Comparison of ENCODE assay signal across 20 cellular contexts in genomic region chr11:114284021-114284420, GRCh38. TPM values are rescaled to one million over a fixed set of nuclear protein-coding genes. Genes with fewer than 3 reads are reported as not detected.
DNase-seq lines count a peak whose midpoint lies in the region; ATAC-seq and TF ChIP-seq lines count a peak whose summit lies in the region.
"Had no signal": no experiment of that assay in that cellular context is flagged by ENCODE, and none has a peak within 500 bp of the region (broad histone marks: within the 10 kb centered on the region; RNA-seq: fewer than 3 reads in every experiment).

No MANE protein-coding gene starts in this region.

- DNase-seq in DMS 273 treated with DMSO at 0.1 percent for 48 hours (lab: John Stamatoyannopoulos, UW) (peak; percentile 61), MG63 (peak; percentile 81), NCI-H774 (lab: John Stamatoyannopoulos, UW) (peak; percentile 68), mucosa of descending colon (peak; percentile 45 to 68 (median 50)), ACHN (no peak), cerebellar cortex (ENCODE audit: low spot score) (no peak), middle frontal gyrus (ENCODE audit: extremely low spot score, low spot score) (no peak)
- DNase-seq in effector CD8-positive, alpha-beta T cell (lab: John Stamatoyannopoulos, UW) = no peak
- DNase-seq: activated CD4-positive, alpha-beta T cell treated with anti-CD3 and anti-CD28 coated beads, Interleukin-2, amount 50 U/mL, for 1 hour; activated T-cell treated with anti-CD3 and anti-CD28 coated beads, Interleukin-2, amount 50 U/mL, for 72 hours; C1 segment of cervical spinal cord; erythroblast; heart left ventricle; naive thymus-derived CD4-positive, alpha-beta T cell; NCI-H82; retina; RPMI8226; stimulated activated CD4-positive, alpha-beta T cell treated with anti-CD3 and anti-CD28 coated beads, Interleukin-4, amount 100 ng/mL, for 4 hours; upper lobe of left lung had no signal

- peak; percentile 65 for ATAC-seq in mucosa of descending colon
- ATAC-seq: activated T-cell treated with anti-CD3 and anti-CD28 coated beads, Interleukin-2, amount 50 U/mL, for 72 hours; naive thymus-derived CD4-positive, alpha-beta T cell had no signal

- no peak for TF ChIP-seq CTCF in mucosa of descending colon (IDR thresholded peaks at IDR 0.05)

- H3K4me3 ChIP-seq in MG63 = no peak overlapping the region
- H3K4me3 ChIP-seq in mucosa of descending colon = no peak overlapping the region
- H3K4me3 ChIP-seq: adrenal gland, heart left ventricle, upper lobe of left lung had no signal

- in situ Hi-C loops in ACHN (cut with HindIII; ENCODE audit: low pct_ligation_motif_present, low pct_unique_long_range_greater_than_20kb, low sequenced_read_pairs) = no loop called here

- H3K36me3 ChIP-seq in MG63 (no peaks in the 10 kb centered on the region), mucosa of descending colon (ENCODE audit: low read depth) (no peaks in the 10 kb centered on the region)
- H3K36me3 ChIP-seq: adrenal gland, heart left ventricle, upper lobe of left lung had no signal

- H3K9me3 ChIP-seq in MG63 (no peaks in the 10 kb centered on the region), mucosa of descending colon (no peaks in the 10 kb centered on the region)
- H3K9me3 ChIP-seq: adrenal gland, heart left ventricle, upper lobe of left lung had no signal

- intact Hi-C loops in mucosa of descending colon (cut with DNase I, micrococcal nuclease) = no loop called here

- H3K27me3 ChIP-seq in MG63 = no peaks in the 10 kb centered on the region
- H3K27me3 ChIP-seq: adrenal gland, heart left ventricle, upper lobe of left lung had no signal

- H3K4me1 ChIP-seq in mucosa of descending colon (ENCODE audit: low read depth) = no peaks in the 10 kb centered on the region
- H3K4me1 ChIP-seq: adrenal gland had no signal

RNA-seq across cellular contexts. Expression of gene NNMT, which starts 12.2 kb away (rescaled TPM):
- 377 and 715 TPM in 2 replicates for total RNA-seq in MG63 (2014; rRNA removed; shearing (Covaris generic); ENCODE audit: low replicate concordance)
- 100 to 1,000 TPM in 1 of 3 donors, 10 to 100 TPM in 2; 13.1 to 112 (median 65.9) TPM for total RNA-seq in mucosa of descending colon
- total RNA-seq: activated T-cell treated with anti-CD3 and anti-CD28 coated beads, Interleukin-2, amount 50 U/mL, for 72 hours; naive thymus-derived CD4-positive, alpha-beta T cell had no signal

Comparison
In these comparisons a context has a peak if more than half of its experiments do, and no peak if none do; other contexts are left out.
1. DNase-seq: peak in DMS 273 treated with DMSO at 0.1 percent for 48 hours (single experiment), MG63 (single experiment), NCI-H774 (single experiment) and mucosa of descending colon (3 of 3); none in effector CD8-positive, alpha-beta T cell (single experiment), ACHN (single experiment), cerebellar cortex (single experiment) and middle frontal gyrus (single experiment).